2 cellular contexts compared by ENCODE assay signal in the genomic region with DNA sequence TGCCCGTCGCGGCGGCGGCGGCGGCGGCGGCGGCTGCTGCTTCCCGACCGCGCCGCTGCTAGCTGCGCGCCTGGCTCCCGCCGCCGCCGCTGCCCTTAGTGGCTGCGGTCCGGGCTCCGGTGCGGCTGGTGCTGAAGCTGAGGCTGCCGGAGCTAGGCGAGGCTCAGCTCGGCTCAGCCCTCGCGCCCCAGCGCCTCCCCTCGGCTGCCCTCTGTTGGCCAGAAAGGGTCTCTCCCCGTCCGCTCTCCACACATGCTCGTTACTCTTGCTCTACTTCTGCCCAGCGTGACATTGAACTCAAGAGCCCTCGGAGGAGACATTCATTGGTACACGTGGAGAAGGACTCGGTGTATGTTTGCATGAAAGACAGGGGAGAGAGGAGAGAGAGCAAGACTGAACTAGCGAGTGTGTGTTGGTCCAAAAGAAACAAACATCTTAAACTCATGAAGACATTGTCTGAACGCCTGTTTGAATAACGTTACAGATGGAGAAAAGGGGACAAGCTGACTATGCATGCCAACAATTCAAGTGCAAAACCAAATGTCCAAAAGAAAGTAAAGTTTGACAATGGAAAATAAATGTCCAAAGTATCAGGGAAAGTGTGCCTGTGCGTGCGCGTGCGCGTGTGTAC.
TF ChIP-seq lines count a peak whose summit lies in the region.

A gene (minus strand): TSS at position 175 of the 631 bp plus-strand sequence.

TF ChIP-seq in SK-N-SH treated with all-trans-retinoic acid at 6 μM for 48 hours, 23 proteins besides CTCF, POLR2A, EP300 and RAD21 (continued from another document):
- TF ChIP-seq, protein P1, sequence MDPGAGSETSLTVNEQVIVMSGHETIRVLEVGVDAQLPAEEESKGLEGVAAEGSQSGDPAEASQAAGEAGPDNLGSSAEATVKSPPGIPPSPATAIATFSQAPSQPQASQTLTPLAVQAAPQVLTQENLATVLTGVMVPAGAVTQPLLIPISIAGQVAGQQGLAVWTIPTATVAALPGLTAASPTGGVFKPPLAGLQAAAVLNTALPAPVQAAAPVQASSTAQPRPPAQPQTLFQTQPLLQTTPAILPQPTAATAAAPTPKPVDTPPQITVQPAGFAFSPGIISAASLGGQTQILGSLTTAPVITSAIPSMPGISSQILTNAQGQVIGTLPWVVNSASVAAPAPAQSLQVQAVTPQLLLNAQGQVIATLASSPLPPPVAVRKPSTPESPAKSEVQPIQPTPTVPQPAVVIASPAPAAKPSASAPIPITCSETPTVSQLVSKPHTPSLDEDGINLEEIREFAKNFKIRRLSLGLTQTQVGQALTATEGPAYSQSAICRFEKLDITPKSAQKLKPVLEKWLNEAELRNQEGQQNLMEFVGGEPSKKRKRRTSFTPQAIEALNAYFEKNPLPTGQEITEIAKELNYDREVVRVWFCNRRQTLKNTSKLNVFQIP (CRISPR knock-in tag; IDR thresholded peaks at IDR 0.05; ENCODE audit: borderline replicate concordance, low read depth) = no peak
- TF ChIP-seq, protein P2, sequence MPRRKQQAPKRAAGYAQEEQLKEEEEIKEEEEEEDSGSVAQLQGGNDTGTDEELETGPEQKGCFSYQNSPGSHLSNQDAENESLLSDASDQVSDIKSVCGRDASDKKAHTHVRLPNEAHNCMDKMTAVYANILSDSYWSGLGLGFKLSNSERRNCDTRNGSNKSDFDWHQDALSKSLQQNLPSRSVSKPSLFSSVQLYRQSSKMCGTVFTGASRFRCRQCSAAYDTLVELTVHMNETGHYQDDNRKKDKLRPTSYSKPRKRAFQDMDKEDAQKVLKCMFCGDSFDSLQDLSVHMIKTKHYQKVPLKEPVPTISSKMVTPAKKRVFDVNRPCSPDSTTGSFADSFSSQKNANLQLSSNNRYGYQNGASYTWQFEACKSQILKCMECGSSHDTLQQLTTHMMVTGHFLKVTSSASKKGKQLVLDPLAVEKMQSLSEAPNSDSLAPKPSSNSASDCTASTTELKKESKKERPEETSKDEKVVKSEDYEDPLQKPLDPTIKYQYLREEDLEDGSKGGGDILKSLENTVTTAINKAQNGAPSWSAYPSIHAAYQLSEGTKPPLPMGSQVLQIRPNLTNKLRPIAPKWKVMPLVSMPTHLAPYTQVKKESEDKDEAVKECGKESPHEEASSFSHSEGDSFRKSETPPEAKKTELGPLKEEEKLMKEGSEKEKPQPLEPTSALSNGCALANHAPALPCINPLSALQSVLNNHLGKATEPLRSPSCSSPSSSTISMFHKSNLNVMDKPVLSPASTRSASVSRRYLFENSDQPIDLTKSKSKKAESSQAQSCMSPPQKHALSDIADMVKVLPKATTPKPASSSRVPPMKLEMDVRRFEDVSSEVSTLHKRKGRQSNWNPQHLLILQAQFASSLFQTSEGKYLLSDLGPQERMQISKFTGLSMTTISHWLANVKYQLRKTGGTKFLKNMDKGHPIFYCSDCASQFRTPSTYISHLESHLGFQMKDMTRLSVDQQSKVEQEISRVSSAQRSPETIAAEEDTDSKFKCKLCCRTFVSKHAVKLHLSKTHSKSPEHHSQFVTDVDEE (CRISPR knock-in tag; IDR thresholded peaks at IDR 0.05) = no peak
- TF ChIP-seq, protein P3, sequence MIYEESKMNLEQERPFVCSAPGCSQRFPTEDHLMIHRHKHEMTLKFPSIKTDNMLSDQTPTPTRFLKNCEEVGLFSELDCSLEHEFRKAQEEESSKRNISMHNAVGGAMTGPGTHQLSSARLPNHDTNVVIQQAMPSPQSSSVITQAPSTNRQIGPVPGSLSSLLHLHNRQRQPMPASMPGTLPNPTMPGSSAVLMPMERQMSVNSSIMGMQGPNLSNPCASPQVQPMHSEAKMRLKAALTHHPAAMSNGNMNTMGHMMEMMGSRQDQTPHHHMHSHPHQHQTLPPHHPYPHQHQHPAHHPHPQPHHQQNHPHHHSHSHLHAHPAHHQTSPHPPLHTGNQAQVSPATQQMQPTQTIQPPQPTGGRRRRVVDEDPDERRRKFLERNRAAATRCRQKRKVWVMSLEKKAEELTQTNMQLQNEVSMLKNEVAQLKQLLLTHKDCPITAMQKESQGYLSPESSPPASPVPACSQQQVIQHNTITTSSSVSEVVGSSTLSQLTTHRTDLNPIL (CRISPR knock-in tag; IDR thresholded peaks at IDR 0.05; ENCODE audit: low read depth) = no peak

TF ChIP-seq in HepG2, 621 proteins besides CTCF, POLR2A, EP300 and RAD21 (continued from another document):
- TF ChIP-seq, protein P4, sequence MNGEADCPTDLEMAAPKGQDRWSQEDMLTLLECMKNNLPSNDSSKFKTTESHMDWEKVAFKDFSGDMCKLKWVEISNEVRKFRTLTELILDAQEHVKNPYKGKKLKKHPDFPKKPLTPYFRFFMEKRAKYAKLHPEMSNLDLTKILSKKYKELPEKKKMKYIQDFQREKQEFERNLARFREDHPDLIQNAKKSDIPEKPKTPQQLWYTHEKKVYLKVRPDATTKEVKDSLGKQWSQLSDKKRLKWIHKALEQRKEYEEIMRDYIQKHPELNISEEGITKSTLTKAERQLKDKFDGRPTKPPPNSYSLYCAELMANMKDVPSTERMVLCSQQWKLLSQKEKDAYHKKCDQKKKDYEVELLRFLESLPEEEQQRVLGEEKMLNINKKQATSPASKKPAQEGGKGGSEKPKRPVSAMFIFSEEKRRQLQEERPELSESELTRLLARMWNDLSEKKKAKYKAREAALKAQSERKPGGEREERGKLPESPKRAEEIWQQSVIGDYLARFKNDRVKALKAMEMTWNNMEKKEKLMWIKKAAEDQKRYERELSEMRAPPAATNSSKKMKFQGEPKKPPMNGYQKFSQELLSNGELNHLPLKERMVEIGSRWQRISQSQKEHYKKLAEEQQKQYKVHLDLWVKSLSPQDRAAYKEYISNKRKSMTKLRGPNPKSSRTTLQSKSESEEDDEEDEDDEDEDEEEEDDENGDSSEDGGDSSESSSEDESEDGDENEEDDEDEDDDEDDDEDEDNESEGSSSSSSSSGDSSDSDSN (CRISPR knock-in tag; IDR thresholded peaks at IDR 0.05) = peak; percentile 71
- TF ChIP-seq, protein P5, sequence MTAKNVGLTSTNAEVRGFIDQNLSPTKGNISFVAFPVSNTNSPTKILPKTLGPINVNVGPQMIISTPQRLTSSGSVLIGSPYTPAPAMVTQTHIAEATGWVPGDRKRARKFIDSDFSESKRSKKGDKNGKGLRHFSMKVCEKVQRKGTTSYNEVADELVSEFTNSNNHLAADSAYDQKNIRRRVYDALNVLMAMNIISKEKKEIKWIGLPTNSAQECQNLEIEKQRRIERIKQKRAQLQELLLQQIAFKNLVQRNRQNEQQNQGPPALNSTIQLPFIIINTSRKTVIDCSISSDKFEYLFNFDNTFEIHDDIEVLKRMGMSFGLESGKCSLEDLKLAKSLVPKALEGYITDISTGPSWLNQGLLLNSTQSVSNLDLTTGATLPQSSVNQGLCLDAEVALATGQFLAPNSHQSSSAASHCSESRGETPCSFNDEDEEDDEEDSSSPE (CRISPR knock-in tag; IDR thresholded peaks at IDR 0.05) = 0 out of 2 replicates have a peak, but pooled peaks have one; percentile 23
- TF ChIP-seq MIER2 (CRISPR knock-in tag; IDR thresholded peaks at IDR 0.05) (peak; percentile 69; the same call in 1 of the 2 replicates), GABPB1 (CRISPR knock-in tag; IDR thresholded peaks at IDR 0.05) (peak; percentile 21; the same call in 1 of the 2 replicates), HOXA7 (CRISPR knock-in tag; IDR thresholded peaks at IDR 0.05) (no peak), STAG1 (CRISPR knock-in tag; IDR thresholded peaks at IDR 0.05) (peak; percentile 60), ZNF331 (CRISPR knock-in tag; IDR thresholded peaks at IDR 0.05) (peak; percentile 47; the same call in 1 of the 2 replicates), RNF2 (conservative IDR thresholded peaks at IDR 0.05; ENCODE audit: low read depth) (no peak), KDM2A (CRISPR knock-in tag; IDR thresholded peaks at IDR 0.05; ENCODE audit: borderline replicate concordance, low read depth) (peak; percentile 26; the same call in 1 of the 2 replicates), ZMYM4 (CRISPR knock-in tag; IDR thresholded peaks at IDR 0.05) (0 out of 2 replicates have a peak, but pooled peaks have one; percentile 22)
- TF ChIP-seq, protein P6, sequence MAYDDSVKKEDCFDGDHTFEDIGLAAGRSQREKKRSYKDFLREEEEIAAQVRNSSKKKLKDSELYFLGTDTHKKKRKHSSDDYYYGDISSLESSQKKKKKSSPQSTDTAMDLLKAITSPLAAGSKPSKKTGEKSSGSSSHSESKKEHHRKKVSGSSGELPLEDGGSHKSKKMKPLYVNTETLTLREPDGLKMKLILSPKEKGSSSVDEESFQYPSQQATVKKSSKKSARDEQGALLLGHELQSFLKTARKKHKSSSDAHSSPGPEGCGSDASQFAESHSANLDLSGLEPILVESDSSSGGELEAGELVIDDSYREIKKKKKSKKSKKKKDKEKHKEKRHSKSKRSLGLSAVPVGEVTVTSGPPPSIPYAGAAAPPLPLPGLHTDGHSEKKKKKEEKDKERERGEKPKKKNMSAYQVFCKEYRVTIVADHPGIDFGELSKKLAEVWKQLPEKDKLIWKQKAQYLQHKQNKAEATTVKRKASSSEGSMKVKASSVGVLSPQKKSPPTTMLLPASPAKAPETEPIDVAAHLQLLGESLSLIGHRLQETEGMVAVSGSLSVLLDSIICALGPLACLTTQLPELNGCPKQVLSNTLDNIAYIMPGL (CRISPR knock-in tag; IDR thresholded peaks at IDR 0.05; ENCODE audit: borderline replicate concordance in 1 of 2, low read depth in 1 of 2) = 0 out of 4 replicates have a peak, but pooled peaks of 1 of the 2 experiments have one; percentile 21
- TF ChIP-seq, protein P7, sequence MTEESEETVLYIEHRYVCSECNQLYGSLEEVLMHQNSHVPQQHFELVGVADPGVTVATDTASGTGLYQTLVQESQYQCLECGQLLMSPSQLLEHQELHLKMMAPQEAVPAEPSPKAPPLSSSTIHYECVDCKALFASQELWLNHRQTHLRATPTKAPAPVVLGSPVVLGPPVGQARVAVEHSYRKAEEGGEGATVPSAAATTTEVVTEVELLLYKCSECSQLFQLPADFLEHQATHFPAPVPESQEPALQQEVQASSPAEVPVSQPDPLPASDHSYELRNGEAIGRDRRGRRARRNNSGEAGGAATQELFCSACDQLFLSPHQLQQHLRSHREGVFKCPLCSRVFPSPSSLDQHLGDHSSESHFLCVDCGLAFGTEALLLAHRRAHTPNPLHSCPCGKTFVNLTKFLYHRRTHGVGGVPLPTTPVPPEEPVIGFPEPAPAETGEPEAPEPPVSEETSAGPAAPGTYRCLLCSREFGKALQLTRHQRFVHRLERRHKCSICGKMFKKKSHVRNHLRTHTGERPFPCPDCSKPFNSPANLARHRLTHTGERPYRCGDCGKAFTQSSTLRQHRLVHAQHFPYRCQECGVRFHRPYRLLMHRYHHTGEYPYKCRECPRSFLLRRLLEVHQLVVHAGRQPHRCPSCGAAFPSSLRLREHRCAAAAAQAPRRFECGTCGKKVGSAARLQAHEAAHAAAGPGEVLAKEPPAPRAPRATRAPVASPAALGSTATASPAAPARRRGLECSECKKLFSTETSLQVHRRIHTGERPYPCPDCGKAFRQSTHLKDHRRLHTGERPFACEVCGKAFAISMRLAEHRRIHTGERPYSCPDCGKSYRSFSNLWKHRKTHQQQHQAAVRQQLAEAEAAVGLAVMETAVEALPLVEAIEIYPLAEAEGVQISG (CRISPR knock-in tag; IDR thresholded peaks at IDR 0.05) = peak; percentile 37; the same call in 1 of the 2 replicates
